ENCODE assay signal across 19 cellular contexts in genomic region chr20:22807045-22807444, GRCh38.
"Had no signal": no experiment of that assay in that cellular context is flagged by ENCODE, and none has a peak within 500 bp of the region (broad histone marks: within the 10 kb centered on the region; RNA-seq: fewer than 3 reads in every experiment).

No MANE protein-coding gene starts in this region.

- H3K9me3 ChIP-seq: heart left ventricle, spleen, thoracic aorta, transverse colon had no signal

- DNase-seq: effector memory CD4-positive, alpha-beta T cell; foreskin keratinocyte; heart left ventricle; hypothalamus; kidney glomerular epithelial cell; natural killer cell; spleen; stimulated activated CD4-positive, alpha-beta T cell treated with anti-CD3 and anti-CD28 coated beads, Interleukin-15, amount 100 ng/mL, for 24 hours; stimulated activated CD4-positive, alpha-beta T cell treated with anti-CD3 and anti-CD28 coated beads, Interleukin-1b, Interleukin-23, amount 100 ng/mL, for 48 hours; stimulated activated CD4-positive, alpha-beta T cell treated with anti-CD3 and anti-CD28 coated beads, Interleukin-4, amount 100 ng/mL, for 4 hours; stimulated activated naive B cell treated with anti-CD40 and anti-IgM and Interleukin-4, amounts not matched to agents 10 μg/mL and 1 μg/mL and 100 μg/mL, for 72 hours; stimulated activated naive CD8-positive, alpha-beta T cell treated with anti-CD3 and anti-CD28 coated beads, Interleukin-15, amount 100 ng/mL, for 72 hours; transverse colon had no signal

- H3K9me3 Mint-ChIP-seq: natural killer cell; stimulated activated naive CD8-positive, alpha-beta T cell treated with anti-CD3 and anti-CD28 coated beads, Interleukin-15, amount 100 ng/mL, for 72 hours had no signal

- H3K4me3 Mint-ChIP-seq: natural killer cell; neural crest cell; stimulated activated naive B cell treated with anti-CD40 and anti-IgM and Interleukin-4, amounts not matched to agents 10 μg/mL and 1 μg/mL and 100 μg/mL, for 72 hours; stimulated activated naive CD8-positive, alpha-beta T cell treated with anti-CD3 and anti-CD28 coated beads, Interleukin-15, amount 100 ng/mL, for 72 hours had no signal

- H3K27ac ChIP-seq: foreskin keratinocyte, heart left ventricle, spleen, thoracic aorta, transverse colon had no signal

- H3K27ac Mint-ChIP-seq: natural killer cell; stimulated activated naive B cell treated with anti-CD40 and anti-IgM and Interleukin-4, amounts not matched to agents 10 μg/mL and 1 μg/mL and 100 μg/mL, for 72 hours; stimulated activated naive CD8-positive, alpha-beta T cell treated with anti-CD3 and anti-CD28 coated beads, Interleukin-15, amount 100 ng/mL, for 72 hours had no signal

- H3K4me3 ChIP-seq: heart left ventricle, spleen, thoracic aorta, transverse colon had no signal

- H3K27me3 Mint-ChIP-seq: stimulated activated naive CD8-positive, alpha-beta T cell treated with anti-CD3 and anti-CD28 coated beads, Interleukin-15, amount 100 ng/mL, for 72 hours had no signal

- H3K4me1 ChIP-seq: spleen, transverse colon had no signal

- ATAC-seq: foreskin keratinocyte; heart left ventricle; left lobe of liver; natural killer cell; sciatic nerve; stimulated activated naive B cell treated with anti-CD40 and anti-IgM and Interleukin-4, amounts not matched to agents 10 μg/mL and 1 μg/mL and 100 μg/mL, for 72 hours; stimulated activated naive CD8-positive, alpha-beta T cell treated with anti-CD3 and anti-CD28 coated beads, Interleukin-15, amount 100 ng/mL, for 72 hours had no signal

- H3K4me1 Mint-ChIP-seq: natural killer cell; stimulated activated naive B cell treated with anti-CD40 and anti-IgM and Interleukin-4, amounts not matched to agents 10 μg/mL and 1 μg/mL and 100 μg/mL, for 72 hours; stimulated activated naive CD8-positive, alpha-beta T cell treated with anti-CD3 and anti-CD28 coated beads, Interleukin-15, amount 100 ng/mL, for 72 hours had no signal

- H3K36me3 Mint-ChIP-seq: natural killer cell; stimulated activated naive B cell treated with anti-CD40 and anti-IgM and Interleukin-4, amounts not matched to agents 10 μg/mL and 1 μg/mL and 100 μg/mL, for 72 hours had no signal

- FAIRE-seq: endometrium, urothelium cell line had no signal
